1 cellular context compared by ENCODE assay signal in genomic region chr1:175023043-175023921, GRCh38.
TF ChIP-seq lines count a peak whose summit lies in the region.

Gene MRPS14 (minus strand): TSS chr1:175023425. CDS start chr1:175023408, 17 bp downstream.

TF ChIP-seq in K562, 482 proteins besides CTCF, POLR2A, EP300 and RAD21 (continued from another document and continues in another):
- peak; percentile 81; the same call in 1 of the 2 replicates for TF ChIP-seq ZNF395 (CRISPR knock-in tag; IDR thresholded peaks at IDR 0.05)
- TF ChIP-seq ZBTB7A (IDR thresholded peaks at IDR 0.05; ENCODE audit: borderline replicate concordance, control insufficient read depth, low read depth, low read length), result peak; percentile 24; the same call in 1 of the 2 replicates
- TF ChIP-seq POLR2AphosphoS5 (IDR thresholded peaks at IDR 0.05; ENCODE audit: control insufficient read depth, insufficient read depth, low read depth, low read length), result peak; percentile 92
- peak; percentile 14; the same call in 1 of the 2 replicates for TF ChIP-seq GABPB2 (CRISPR knock-in tag; conservative IDR thresholded peaks at IDR 0.05)
- TF ChIP-seq TBP (optimal IDR thresholded peaks at IDR 0.05; ENCODE audit: low read depth, low read length), result peak; percentile 94
- peak; percentile 85; the same call in 1 of the 2 replicates for TF ChIP-seq PML (IDR thresholded peaks at IDR 0.05; ENCODE audit: low read length)
- TF ChIP-seq CTBP1 (IDR thresholded peaks at IDR 0.05; ENCODE audit: borderline replicate concordance), result peak; percentile 68; the same call in 1 of the 2 replicates
- peak; percentile 55 for TF ChIP-seq EGR1 (conservative IDR thresholded peaks at IDR 0.05)
- peak; percentile 92 for TF ChIP-seq EP400 (IDR thresholded peaks at IDR 0.05)
- TF ChIP-seq ARID3A (IDR thresholded peaks at IDR 0.05; ENCODE audit: borderline replicate concordance, low read depth, low read length), result peak; percentile 40; the same call in 1 of the 2 replicates
- no peak; a peak in 1 of 4 replicates for TF ChIP-seq TRIM24 (IDR thresholded peaks at IDR 0.05)
- TF ChIP-seq RBBP5 (IDR thresholded peaks at IDR 0.05; ENCODE audit: borderline replicate concordance, insufficient read depth, low read length, poor library complexity, severe bottlenecking), result peak; percentile 90
- peak; percentile 61 for TF ChIP-seq DIDO1 (tag; IDR thresholded peaks at IDR 0.05; ENCODE audit: low read depth)
- TF ChIP-seq RFX1 (IDR thresholded peaks at IDR 0.05), result no peak
- peak; percentile 61 for TF ChIP-seq GABPA (tag; conservative IDR thresholded peaks at IDR 0.05; ENCODE audit: low read depth)
- peak; percentile 22; the same call in 1 of the 2 replicates for TF ChIP-seq RREB1 (CRISPR knock-in tag; IDR thresholded peaks at IDR 0.05)
- peak; percentile 71; the same call in 1 of the 2 replicates for TF ChIP-seq ZNF766 (CRISPR knock-in tag; conservative IDR thresholded peaks at IDR 0.05)
- peak; percentile 96 for TF ChIP-seq PHF20 (IDR thresholded peaks at IDR 0.05; ENCODE audit: partially characterized antibody)
- no peak for TF ChIP-seq ZBTB26 (CRISPR knock-in tag; IDR thresholded peaks at IDR 0.05)
- TF ChIP-seq MXD1 (CRISPR knock-in tag; IDR thresholded peaks at IDR 0.05; ENCODE audit: borderline replicate concordance, poor library complexity, severe bottlenecking), result peak; percentile 77
- peak; percentile 29; the same call in 1 of the 2 replicates for TF ChIP-seq SOX6 (IDR thresholded peaks at IDR 0.05)
- TF ChIP-seq NRF1 (conservative IDR thresholded peaks at IDR 0.05 in 1 of 2, IDR thresholded peaks at IDR 0.05 in 1 of 2), result peak; percentile 70 to 76
- TF ChIP-seq ZKSCAN8 (CRISPR knock-in tag; IDR thresholded peaks at IDR 0.05), result no peak
- peak; percentile 31; the same call in 1 of the 2 replicates for TF ChIP-seq KLF6 (CRISPR knock-in tag; IDR thresholded peaks at IDR 0.05; ENCODE audit: borderline replicate concordance)
- peak; percentile 96 for TF ChIP-seq GTF2E2 (tag; IDR thresholded peaks at IDR 0.05)
- TF ChIP-seq REST (CRISPR knock-in tag; IDR thresholded peaks at IDR 0.05; ENCODE audit: low read depth), result no peak
- TF ChIP-seq MCM3 (IDR thresholded peaks at IDR 0.05), result no peak
- peak; percentile 72; the same call in 1 of the 2 replicates for TF ChIP-seq CREB3L1 (IDR thresholded peaks at IDR 0.05; ENCODE audit: borderline replicate concordance, low read depth)
- peak; percentile 92; the same call in 1 of the 2 replicates for TF ChIP-seq TGIF2 (CRISPR knock-in tag; IDR thresholded peaks at IDR 0.05)
- TF ChIP-seq NCOR1 (IDR thresholded peaks at IDR 0.05), result peak; percentile 49; the same call in 1 of the 2 replicates
- peak; percentile 81 for TF ChIP-seq HINFP (tag; conservative IDR thresholded peaks at IDR 0.05; ENCODE audit: low read depth)
- peak; percentile 76; the same call in 1 of the 2 replicates for TF ChIP-seq ZNF589 (CRISPR knock-in tag; IDR thresholded peaks at IDR 0.05; ENCODE audit: low read depth)
- peak; percentile 98 for TF ChIP-seq SP1 (CRISPR knock-in tag; IDR thresholded peaks at IDR 0.05)
- TF ChIP-seq KAT7 (CRISPR knock-in tag; IDR thresholded peaks at IDR 0.05; ENCODE audit: borderline replicate concordance), result peak; percentile 99
- no peak for TF ChIP-seq ZFP91 (CRISPR knock-in tag; IDR thresholded peaks at IDR 0.05)
- TF ChIP-seq NCOA4 (IDR thresholded peaks at IDR 0.05; ENCODE audit: partially characterized antibody), result no peak
- TF ChIP-seq CHD2 (IDR thresholded peaks at IDR 0.05; ENCODE audit: low read depth, low read length), result peak; percentile 95
- TF ChIP-seq ZNF77 (CRISPR knock-in tag; IDR thresholded peaks at IDR 0.05), result no peak
- TF ChIP-seq BHLHE40 (IDR thresholded peaks at IDR 0.05; ENCODE audit: low read length), result peak; percentile 36; the same call in 1 of the 2 replicates
- TF ChIP-seq MTA1 (IDR thresholded peaks at IDR 0.05; ENCODE audit: borderline replicate concordance), result peak; percentile 96
- no peak for TF ChIP-seq ZNF445 (CRISPR knock-in tag; IDR thresholded peaks at IDR 0.05; ENCODE audit: low read depth)
- TF ChIP-seq ELF4 (CRISPR knock-in tag; IDR thresholded peaks at IDR 0.05), result no peak
- 0 out of 2 replicates have a peak, but pooled peaks have one; percentile 55 for TF ChIP-seq HLTF (IDR thresholded peaks at IDR 0.05)
- TF ChIP-seq NR2C2 (CRISPR knock-in tag; IDR thresholded peaks at IDR 0.05), result peak; percentile 17
- TF ChIP-seq NR2C2 (tag; IDR thresholded peaks at IDR 0.05), result peak; percentile 85
- TF ChIP-seq TAF1 (IDR thresholded peaks at IDR 0.05; ENCODE audit: control insufficient read depth, extremely low read depth, insufficient read depth, low read length, severe bottlenecking), result peak; percentile 97
